ENCODE assay signal across 1 cellular context in the genomic region with DNA sequence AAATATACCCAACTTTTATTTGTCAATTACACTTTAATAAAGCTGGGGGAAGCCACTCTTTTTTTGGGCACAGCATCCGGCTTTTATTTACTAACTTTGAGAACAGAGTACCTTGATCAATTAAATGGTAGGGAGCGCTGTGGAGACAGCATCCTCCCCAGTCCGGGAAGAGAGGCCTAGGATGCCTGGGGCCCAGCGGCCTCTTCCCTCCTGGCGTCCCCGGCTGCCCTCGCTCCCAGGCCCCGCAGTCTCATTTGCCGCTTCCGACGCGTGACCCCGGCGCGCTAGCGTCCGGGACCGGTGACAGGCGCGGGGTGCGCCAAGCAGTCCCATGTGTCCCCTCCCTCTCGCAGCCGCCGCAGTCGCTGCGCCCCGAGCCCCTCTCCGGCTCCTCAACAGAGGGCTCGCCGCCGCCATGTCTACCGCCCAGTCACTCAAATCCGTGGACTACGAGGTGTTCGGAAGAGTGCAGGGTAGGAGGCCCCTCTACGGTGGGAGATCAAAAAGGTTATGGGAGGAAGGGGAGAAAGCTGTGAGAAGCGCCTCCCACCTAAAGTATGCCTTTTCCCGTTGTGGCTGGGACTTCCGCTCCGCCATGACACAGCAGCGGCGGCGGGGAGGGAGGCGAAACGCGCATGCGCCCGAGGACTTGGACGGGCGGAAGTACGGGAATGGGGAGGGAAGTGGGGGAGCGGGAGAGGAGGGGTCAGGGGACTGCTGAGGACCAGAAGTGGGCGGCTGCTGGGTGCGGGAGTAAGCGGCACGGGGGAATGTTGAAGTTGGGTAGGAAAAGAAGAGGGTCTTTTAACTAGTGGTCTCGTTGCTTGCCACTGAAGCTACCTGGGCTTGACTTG.
TF ChIP-seq lines count a peak whose summit lies in the region.

A gene (plus strand): TSS at position 332 of the 854 bp plus-strand sequence.

TF ChIP-seq in HepG2, 621 proteins besides CTCF, POLR2A, EP300 and RAD21 (continued from another document and continues in another):
- TF ChIP-seq, protein P1, sequence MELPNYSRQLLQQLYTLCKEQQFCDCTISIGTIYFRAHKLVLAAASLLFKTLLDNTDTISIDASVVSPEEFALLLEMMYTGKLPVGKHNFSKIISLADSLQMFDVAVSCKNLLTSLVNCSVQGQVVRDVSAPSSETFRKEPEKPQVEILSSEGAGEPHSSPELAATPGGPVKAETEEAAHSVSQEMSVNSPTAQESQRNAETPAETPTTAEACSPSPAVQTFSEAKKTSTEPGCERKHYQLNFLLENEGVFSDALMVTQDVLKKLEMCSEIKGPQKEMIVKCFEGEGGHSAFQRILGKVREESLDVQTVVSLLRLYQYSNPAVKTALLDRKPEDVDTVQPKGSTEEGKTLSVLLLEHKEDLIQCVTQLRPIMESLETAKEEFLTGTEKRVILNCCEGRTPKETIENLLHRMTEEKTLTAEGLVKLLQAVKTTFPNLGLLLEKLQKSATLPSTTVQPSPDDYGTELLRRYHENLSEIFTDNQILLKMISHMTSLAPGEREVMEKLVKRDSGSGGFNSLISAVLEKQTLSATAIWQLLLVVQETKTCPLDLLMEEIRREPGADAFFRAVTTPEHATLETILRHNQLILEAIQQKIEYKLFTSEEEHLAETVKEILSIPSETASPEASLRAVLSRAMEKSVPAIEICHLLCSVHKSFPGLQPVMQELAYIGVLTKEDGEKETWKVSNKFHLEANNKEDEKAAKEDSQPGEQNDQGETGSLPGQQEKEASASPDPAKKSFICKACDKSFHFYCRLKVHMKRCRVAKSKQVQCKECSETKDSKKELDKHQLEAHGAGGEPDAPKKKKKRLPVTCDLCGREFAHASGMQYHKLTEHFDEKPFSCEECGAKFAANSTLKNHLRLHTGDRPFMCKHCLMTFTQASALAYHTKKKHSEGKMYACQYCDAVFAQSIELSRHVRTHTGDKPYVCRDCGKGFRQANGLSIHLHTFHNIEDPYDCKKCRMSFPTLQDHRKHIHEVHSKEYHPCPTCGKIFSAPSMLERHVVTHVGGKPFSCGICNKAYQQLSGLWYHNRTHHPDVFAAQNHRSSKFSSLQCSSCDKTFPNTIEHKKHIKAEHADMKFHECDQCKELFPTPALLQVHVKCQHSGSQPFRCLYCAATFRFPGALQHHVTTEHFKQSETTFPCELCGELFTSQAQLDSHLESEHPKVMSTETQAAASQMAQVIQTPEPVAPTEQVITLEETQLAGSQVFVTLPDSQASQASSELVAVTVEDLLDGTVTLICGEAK (IDR thresholded peaks at IDR 0.05) = peak; percentile 54
- TF ChIP-seq, protein P1 (CRISPR knock-in tag; IDR thresholded peaks at IDR 0.05) = peak; percentile 95
- TF ChIP-seq ZNF569 (CRISPR knock-in tag; IDR thresholded peaks at IDR 0.05; ENCODE audit: borderline replicate concordance) = peak; percentile 96; the same call in 1 of the 2 replicates
- no peak for TF ChIP-seq PAX8 (CRISPR knock-in tag; IDR thresholded peaks at IDR 0.05; ENCODE audit: borderline replicate concordance)
- TF ChIP-seq POLR2AphosphoS5 (IDR thresholded peaks at IDR 0.05; ENCODE audit: low read depth, low read length) = peak; percentile 98
- TF ChIP-seq STAG1 (CRISPR knock-in tag; IDR thresholded peaks at IDR 0.05) = peak; percentile 50; the same call in 1 of the 2 replicates
- peak; percentile 82; the same call in 1 of the 2 replicates for TF ChIP-seq ZNF670 (CRISPR knock-in tag; IDR thresholded peaks at IDR 0.05; ENCODE audit: borderline replicate concordance)
- peak; percentile 86; the same call in 1 of the 2 replicates for TF ChIP-seq MEIS1 (CRISPR knock-in tag; IDR thresholded peaks at IDR 0.05; ENCODE audit: borderline replicate concordance)
- TF ChIP-seq CENPT (CRISPR knock-in tag; IDR thresholded peaks at IDR 0.05; ENCODE audit: low read depth) = peak; percentile 81; the same call in 1 of the 2 replicates
- peak; percentile 72; the same call in 1 of the 2 replicates for TF ChIP-seq ZNF333 (CRISPR knock-in tag; IDR thresholded peaks at IDR 0.05; ENCODE audit: borderline replicate concordance)
- peak; percentile 79; the same call in 1 of the 2 replicates for TF ChIP-seq ZNF782 (CRISPR knock-in tag; IDR thresholded peaks at IDR 0.05; ENCODE audit: borderline replicate concordance)
- peak; percentile 94 for TF ChIP-seq ARNT2 (CRISPR knock-in tag; IDR thresholded peaks at IDR 0.05; ENCODE audit: low read depth)
- peak; percentile 87 for TF ChIP-seq ISX (CRISPR knock-in tag; conservative IDR thresholded peaks at IDR 0.05)
- TF ChIP-seq, protein P2, sequence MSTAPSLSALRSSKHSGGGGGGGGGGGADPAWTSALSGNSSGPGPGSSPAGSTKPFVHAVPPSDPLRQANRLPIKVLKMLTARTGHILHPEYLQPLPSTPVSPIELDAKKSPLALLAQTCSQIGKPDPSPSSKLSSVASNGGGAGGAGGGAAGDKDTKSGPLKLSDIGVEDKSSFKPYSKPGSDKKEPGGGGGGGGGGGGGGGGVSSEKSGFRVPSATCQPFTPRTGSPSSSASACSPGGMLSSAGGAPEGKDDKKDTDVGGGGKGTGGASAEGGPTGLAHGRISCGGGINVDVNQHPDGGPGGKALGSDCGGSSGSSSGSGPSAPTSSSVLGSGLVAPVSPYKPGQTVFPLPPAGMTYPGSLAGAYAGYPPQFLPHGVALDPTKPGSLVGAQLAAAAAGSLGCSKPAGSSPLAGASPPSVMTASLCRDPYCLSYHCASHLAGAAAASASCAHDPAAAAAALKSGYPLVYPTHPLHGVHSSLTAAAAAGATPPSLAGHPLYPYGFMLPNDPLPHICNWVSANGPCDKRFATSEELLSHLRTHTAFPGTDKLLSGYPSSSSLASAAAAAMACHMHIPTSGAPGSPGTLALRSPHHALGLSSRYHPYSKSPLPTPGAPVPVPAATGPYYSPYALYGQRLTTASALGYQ (CRISPR knock-in tag; IDR thresholded peaks at IDR 0.05) = peak; percentile 49
- TF ChIP-seq, protein P3, sequence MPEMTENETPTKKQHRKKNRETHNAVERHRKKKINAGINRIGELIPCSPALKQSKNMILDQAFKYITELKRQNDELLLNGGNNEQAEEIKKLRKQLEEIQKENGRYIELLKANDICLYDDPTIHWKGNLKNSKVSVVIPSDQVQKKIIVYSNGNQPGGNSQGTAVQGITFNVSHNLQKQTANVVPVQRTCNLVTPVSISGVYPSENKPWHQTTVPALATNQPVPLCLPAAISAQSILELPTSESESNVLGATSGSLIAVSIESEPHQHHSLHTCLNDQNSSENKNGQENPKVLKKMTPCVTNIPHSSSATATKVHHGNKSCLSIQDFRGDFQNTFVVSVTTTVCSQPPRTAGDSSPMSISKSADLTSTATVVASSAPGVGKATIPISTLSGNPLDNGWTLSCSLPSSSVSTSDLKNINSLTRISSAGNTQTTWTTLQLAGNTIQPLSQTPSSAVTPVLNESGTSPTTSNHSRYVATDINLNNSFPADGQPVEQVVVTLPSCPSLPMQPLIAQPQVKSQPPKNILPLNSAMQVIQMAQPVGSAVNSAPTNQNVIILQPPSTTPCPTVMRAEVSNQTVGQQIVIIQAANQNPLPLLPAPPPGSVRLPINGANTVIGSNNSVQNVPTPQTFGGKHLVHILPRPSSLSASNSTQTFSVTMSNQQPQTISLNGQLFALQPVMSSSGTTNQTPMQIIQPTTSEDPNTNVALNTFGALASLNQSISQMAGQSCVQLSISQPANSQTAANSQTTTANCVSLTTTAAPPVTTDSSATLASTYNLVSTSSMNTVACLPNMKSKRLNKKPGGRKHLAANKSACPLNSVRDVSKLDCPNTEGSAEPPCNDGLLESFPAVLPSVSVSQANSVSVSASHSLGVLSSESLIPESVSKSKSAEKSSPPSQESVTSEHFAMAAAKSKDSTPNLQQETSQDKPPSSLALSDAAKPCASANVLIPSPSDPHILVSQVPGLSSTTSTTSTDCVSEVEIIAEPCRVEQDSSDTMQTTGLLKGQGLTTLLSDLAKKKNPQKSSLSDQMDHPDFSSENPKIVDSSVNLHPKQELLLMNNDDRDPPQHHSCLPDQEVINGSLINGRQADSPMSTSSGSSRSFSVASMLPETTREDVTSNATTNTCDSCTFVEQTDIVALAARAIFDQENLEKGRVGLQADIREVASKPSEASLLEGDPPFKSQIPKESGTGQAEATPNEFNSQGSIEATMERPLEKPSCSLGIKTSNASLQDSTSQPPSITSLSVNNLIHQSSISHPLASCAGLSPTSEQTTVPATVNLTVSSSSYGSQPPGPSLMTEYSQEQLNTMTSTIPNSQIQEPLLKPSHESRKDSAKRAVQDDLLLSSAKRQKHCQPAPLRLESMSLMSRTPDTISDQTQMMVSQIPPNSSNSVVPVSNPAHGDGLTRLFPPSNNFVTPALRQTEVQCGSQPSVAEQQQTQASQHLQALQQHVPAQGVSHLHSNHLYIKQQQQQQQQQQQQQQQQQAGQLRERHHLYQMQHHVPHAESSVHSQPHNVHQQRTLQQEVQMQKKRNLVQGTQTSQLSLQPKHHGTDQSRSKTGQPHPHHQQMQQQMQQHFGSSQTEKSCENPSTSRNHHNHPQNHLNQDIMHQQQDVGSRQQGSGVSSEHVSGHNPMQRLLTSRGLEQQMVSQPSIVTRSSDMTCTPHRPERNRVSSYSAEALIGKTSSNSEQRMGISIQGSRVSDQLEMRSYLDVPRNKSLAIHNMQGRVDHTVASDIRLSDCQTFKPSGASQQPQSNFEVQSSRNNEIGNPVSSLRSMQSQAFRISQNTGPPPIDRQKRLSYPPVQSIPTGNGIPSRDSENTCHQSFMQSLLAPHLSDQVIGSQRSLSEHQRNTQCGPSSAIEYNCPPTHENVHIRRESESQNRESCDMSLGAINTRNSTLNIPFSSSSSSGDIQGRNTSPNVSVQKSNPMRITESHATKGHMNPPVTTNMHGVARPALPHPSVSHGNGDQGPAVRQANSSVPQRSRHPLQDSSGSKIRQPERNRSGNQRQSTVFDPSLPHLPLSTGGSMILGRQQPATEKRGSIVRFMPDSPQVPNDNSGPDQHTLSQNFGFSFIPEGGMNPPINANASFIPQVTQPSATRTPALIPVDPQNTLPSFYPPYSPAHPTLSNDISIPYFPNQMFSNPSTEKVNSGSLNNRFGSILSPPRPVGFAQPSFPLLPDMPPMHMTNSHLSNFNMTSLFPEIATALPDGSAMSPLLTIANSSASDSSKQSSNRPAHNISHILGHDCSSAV (CRISPR knock-in tag; IDR thresholded peaks at IDR 0.05; ENCODE audit: borderline replicate concordance) = no peak
- TF ChIP-seq SCMH1 (CRISPR knock-in tag; IDR thresholded peaks at IDR 0.05; ENCODE audit: borderline replicate concordance) = no peak; the same call in 1 of the 2 replicates
- peak; percentile 99 for TF ChIP-seq ZNF772 (CRISPR knock-in tag; IDR thresholded peaks at IDR 0.05)
- TF ChIP-seq SMARCC2 (IDR thresholded peaks at IDR 0.05) = no peak
- no peak for TF ChIP-seq MTA3 (CRISPR knock-in tag; IDR thresholded peaks at IDR 0.05)
- peak; percentile 97 for TF ChIP-seq HIVEP1 (CRISPR knock-in tag; IDR thresholded peaks at IDR 0.05)
- no peak for TF ChIP-seq ATF7 (IDR thresholded peaks at IDR 0.05)
- 0 out of 2 replicates have a peak, but pooled peaks have one; percentile 36 for TF ChIP-seq ATF7 (CRISPR knock-in tag; IDR thresholded peaks at IDR 0.05)
- TF ChIP-seq, protein P4, sequence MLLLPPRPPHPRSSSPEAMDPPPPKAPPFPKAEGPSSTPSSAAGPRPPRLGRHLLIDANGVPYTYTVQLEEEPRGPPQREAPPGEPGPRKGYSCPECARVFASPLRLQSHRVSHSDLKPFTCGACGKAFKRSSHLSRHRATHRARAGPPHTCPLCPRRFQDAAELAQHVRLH (CRISPR knock-in tag; IDR thresholded peaks at IDR 0.05; ENCODE audit: borderline replicate concordance, low read depth) = peak; percentile 98
- peak; percentile 62; the same call in 1 of the 2 replicates for TF ChIP-seq ZBTB21 (CRISPR knock-in tag; IDR thresholded peaks at IDR 0.05)
- TF ChIP-seq ZNF460 (CRISPR knock-in tag; IDR thresholded peaks at IDR 0.05; ENCODE audit: borderline replicate concordance) = peak; percentile 54; the same call in 1 of the 2 replicates
- peak; percentile 97 for TF ChIP-seq PCBP1 (IDR thresholded peaks at IDR 0.05; ENCODE audit: borderline replicate concordance, low read depth, low read length)
- TF ChIP-seq, protein P5, sequence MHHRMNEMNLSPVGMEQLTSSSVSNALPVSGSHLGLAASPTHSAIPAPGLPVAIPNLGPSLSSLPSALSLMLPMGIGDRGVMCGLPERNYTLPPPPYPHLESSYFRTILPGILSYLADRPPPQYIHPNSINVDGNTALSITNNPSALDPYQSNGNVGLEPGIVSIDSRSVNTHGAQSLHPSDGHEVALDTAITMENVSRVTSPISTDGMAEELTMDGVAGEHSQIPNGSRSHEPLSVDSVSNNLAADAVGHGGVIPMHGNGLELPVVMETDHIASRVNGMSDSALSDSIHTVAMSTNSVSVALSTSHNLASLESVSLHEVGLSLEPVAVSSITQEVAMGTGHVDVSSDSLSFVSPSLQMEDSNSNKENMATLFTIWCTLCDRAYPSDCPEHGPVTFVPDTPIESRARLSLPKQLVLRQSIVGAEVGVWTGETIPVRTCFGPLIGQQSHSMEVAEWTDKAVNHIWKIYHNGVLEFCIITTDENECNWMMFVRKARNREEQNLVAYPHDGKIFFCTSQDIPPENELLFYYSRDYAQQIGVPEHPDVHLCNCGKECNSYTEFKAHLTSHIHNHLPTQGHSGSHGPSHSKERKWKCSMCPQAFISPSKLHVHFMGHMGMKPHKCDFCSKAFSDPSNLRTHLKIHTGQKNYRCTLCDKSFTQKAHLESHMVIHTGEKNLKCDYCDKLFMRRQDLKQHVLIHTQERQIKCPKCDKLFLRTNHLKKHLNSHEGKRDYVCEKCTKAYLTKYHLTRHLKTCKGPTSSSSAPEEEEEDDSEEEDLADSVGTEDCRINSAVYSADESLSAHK (CRISPR knock-in tag; IDR thresholded peaks at IDR 0.05; ENCODE audit: borderline replicate concordance) = peak; percentile 88; the same call in 1 of the 2 replicates
- TF ChIP-seq ZSCAN25 (CRISPR knock-in tag; IDR thresholded peaks at IDR 0.05) = no peak; the same call in none of the 2 replicates
